ENCODE assay signal across 8 cellular contexts in genomic region chr7:92178928-92179373, GRCh38. TPM values are rescaled to one million over a fixed set of nuclear protein-coding genes. Genes with fewer than 3 reads are reported as not detected.
A peak's percentile ranks its signal among the peaks of the same experiment; 100 is the strongest.
DNase-seq lines count a peak whose midpoint lies in the region; ATAC-seq and TF ChIP-seq lines count a peak whose summit lies in the region.

TSS of gene LRRD1 (minus strand) at chr7:92179142. CDS start at chr7:92165202, 13,940 bp downstream.

- H3K27ac Mint-ChIP-seq in activated B cell treated with CpG ODN at 0.5 μM for 24 hours = no peak within 1 kb of the TSS
- H3K27ac Mint-ChIP-seq in immature natural killer cell = peak within 1 kb of the TSS in 2 of 6 donors; percentile 27 to 48

- H3K9me3 Mint-ChIP-seq in activated B cell treated with CpG ODN at 0.5 μM for 24 hours (no peaks in the 10 kb centered on the region), immature natural killer cell (peaks cover 0 to 5% (median 0%) of the 10 kb centered on the region in 6 donors)

- ATAC-seq in HG02623 (IDR thresholded peaks at IDR 0.05; ENCODE audit: unreplicated experiment) = peak; percentile 100
- peak; percentile 100 for ATAC-seq in activated B cell treated with CpG ODN at 0.5 μM for 24 hours (ENCODE audit: low read depth)

- H3K4me1 Mint-ChIP-seq in activated B cell treated with CpG ODN at 0.5 μM for 24 hours = peaks cover 11% of the 10 kb centered on the region
- H3K4me1 Mint-ChIP-seq in immature natural killer cell = peaks cover 9 to 15% of the 10 kb centered on the region in 2 donors

- POLR2A ChIA-PET in activated B cell treated with CpG ODN at 0.5 μM for 24 hours (lab: Charles Lee) = interaction anchor here (1.4 to 1.5 kb wide), 2 partner anchors 45 to 67 kb away, joined by 3 to 7 read pairs; partner anchors contain the start of genes ANKIB1, CYP51A1 and KRIT1

- CTCF ChIA-PET in activated B cell treated with CpG ODN at 0.5 μM for 24 hours (lab: Charles Lee) = interaction anchor here (1.0 to 1.8 kb wide), 4 partner anchors 15 to 268 kb away, joined by 3 to 5 read pairs (median 4); partner anchors contain the start of genes ANKIB1, GATAD1 and KRIT1

- peaks cover under 1% of the 10 kb centered on the region for H3K27me3 Mint-ChIP-seq in activated B cell treated with CpG ODN at 0.5 μM for 24 hours
- H3K27me3 Mint-ChIP-seq in immature natural killer cell (ENCODE audit: low read depth in 3 of 3) = peaks cover 3 to 12% (median 7%) of the 10 kb centered on the region in 3 donors

- intact Hi-C loops in activated B cell treated with CpG ODN at 0.5 μM for 24 hours (cut with micrococcal nuclease) = loop anchor here (1.0 to 2.0 kb wide), 3 partner anchors 44 to 268 kb away; partner anchors contain the start of genes ANKIB1, GATAD1 and KRIT1

- H3K36me3 Mint-ChIP-seq in activated B cell treated with CpG ODN at 0.5 μM for 24 hours (ENCODE audit: low read depth) = no peaks in the 10 kb centered on the region
- no peaks in the 10 kb centered on the region for H3K36me3 Mint-ChIP-seq in immature natural killer cell

- TF ChIP-seq CTCF in GM12872 (IDR thresholded peaks at IDR 0.05; ENCODE audit: insufficient read depth, low read depth, low read length) (peak; percentile 95), activated B cell treated with CpG ODN at 0.5 μM for 24 hours (IDR thresholded peaks at IDR 0.05) (no peak)

- DNase-seq in NCI-H146 (lab: John Stamatoyannopoulos, UW) (peak; percentile 94), activated B cell treated with CpG ODN at 0.5 μM for 24 hours (peak; percentile 90), immature natural killer cell (peak; percentile 80 to 84 (median 83)), smooth muscle cell of the brain vasculature (ENCODE audit: low read depth, low spot score) (peak; percentile 44), RKO (ENCODE audit: low spot score) (no peak)
- DNase-seq in central memory CD4-positive, alpha-beta T cell = peak; percentile 84

- peak within 1 kb of the TSS; percentile 82 for H3K4me3 Mint-ChIP-seq in activated B cell treated with CpG ODN at 0.5 μM for 24 hours
- H3K4me3 Mint-ChIP-seq in immature natural killer cell = peak within 1 kb of the TSS; percentile 79 to 86 (median 82)

RNA-seq across cellular contexts. Expression of gene LRRD1, which starts in this region (rescaled TPM):
- total RNA-seq in activated B cell treated with CpG ODN at 0.5 μM for 24 hours = not detected in 2 replicates
- polyA plus RNA-seq in immature natural killer cell = not detected

Comparison
In these comparisons a context has a peak if more than half of its experiments do, and no peak if none do; other contexts are left out.
1. Peak in DNase-seq and ATAC-seq in activated B cell treated with CpG ODN at 0.5 μM for 24 hours; RNA of the gene not detected or under 1 TPM.
2. Peak in DNase-seq in immature natural killer cell; RNA of the gene not detected or under 1 TPM.